19 cellular contexts compared by ENCODE assay signal in the genomic region with DNA sequence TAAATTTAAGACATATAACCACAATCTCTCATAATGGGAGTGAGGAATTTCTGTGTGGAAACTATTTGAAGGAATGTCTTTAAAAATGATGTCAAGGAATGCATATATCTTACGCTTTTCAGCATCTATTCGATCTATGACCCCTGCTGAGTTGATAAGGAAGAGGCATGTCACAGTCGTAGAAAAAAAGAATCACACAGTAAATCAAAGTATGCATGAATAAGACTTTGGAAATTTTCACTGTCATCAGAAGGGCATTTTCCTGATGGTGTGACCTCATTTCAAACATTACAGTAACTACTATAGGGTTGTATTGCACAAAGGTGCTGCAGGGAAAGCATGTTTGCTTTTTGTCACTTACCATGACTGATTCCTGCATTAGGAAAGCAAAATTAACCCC. TPM values are rescaled to one million over a fixed set of nuclear protein-coding genes. Genes with fewer than 3 reads are reported as not detected.
DNase-seq lines count a peak whose midpoint lies in the region; ATAC-seq, FAIRE-seq and TF ChIP-seq lines count a peak whose summit lies in the region.
"Had no signal": no experiment of that assay in that cellular context is flagged by ENCODE, and none has a peak within 500 bp of the region (broad histone marks: within the 10 kb centered on the region; RNA-seq: fewer than 3 reads in every experiment).

No MANE protein-coding gene starts in this region.

- ATAC-seq in HG03520 (IDR thresholded peaks at IDR 0.05; ENCODE audit: unreplicated experiment) = no peak
- ATAC-seq: activated CD8-positive, alpha-beta memory T cell treated with anti-CD3 and anti-CD28 coated beads, Interleukin-2, amount 10 ng/mL, durations not matched to agents 7 days and 5 days had no signal

- H3K27me3 ChIP-seq in ACC112 (ENCODE audit: insufficient read depth, low read length) (no peaks in the 10 kb centered on the region), astrocyte (ENCODE audit: insufficient read depth, low read length) (no peaks in the 10 kb centered on the region)
- H3K27me3 ChIP-seq: tibial nerve had no signal

- no peaks in the 10 kb centered on the region for H3K9me3 ChIP-seq in astrocyte (ENCODE audit: insufficient read depth, low read depth, low read length)
- H3K9me3 ChIP-seq: tibial nerve had no signal

- H3K4me2 ChIP-seq in astrocyte (ENCODE audit: low read length) = peak overlapping the region; percentile 66

- H3K79me2 ChIP-seq in ACC112 (ENCODE audit: control insufficient read depth, insufficient read depth, low read length, unreplicated experiment) (no peaks in the 10 kb centered on the region), astrocyte (ENCODE audit: insufficient read depth, low read length) (no peaks in the 10 kb centered on the region)
- H3K79me2 ChIP-seq: parathyroid adenoma had no signal

- H3K27me3 Mint-ChIP-seq in astrocyte (ENCODE audit: low read depth, unreplicated experiment) = no peaks in the 10 kb centered on the region
- H3K27me3 Mint-ChIP-seq: activated CD8-positive, alpha-beta memory T cell treated with anti-CD3 and anti-CD28 coated beads, Interleukin-2, amount 10 ng/mL, durations not matched to agents 7 days and 5 days; B cell had no signal

- peak overlapping the region; percentile 78 for H3K27ac ChIP-seq in ACC112 (ENCODE audit: low read depth, low read length)
- peak overlapping the region; percentile 83 for H3K27ac ChIP-seq in astrocyte (ENCODE audit: low read depth, low read length)
- H3K27ac ChIP-seq: parathyroid adenoma, tibial nerve had no signal

- 0 out of 2 replicates have a peak overlapping the region, but pooled peaks have one; percentile 5 for H3K4me3 ChIP-seq in ACC112 (ENCODE audit: low read depth, low read length)
- peak overlapping the region; percentile 15 for H3K4me3 ChIP-seq in astrocyte (ENCODE audit: insufficient read depth, low read depth, low read length)
- H3K4me3 ChIP-seq: tibial nerve had no signal

- in situ Hi-C loops in G401 (cut with HindIII; ENCODE audit: low sequenced_read_pairs) = no loop called here

- H3K9me3 Mint-ChIP-seq in astrocyte (ENCODE audit: unreplicated experiment) = no peaks in the 10 kb centered on the region

- H3K4me1 ChIP-seq in ACC112 (ENCODE audit: control insufficient read depth, insufficient read depth, low read length, unreplicated experiment) (peaks cover 24% of the 10 kb centered on the region), astrocyte (ENCODE audit: insufficient read depth, low read length) (peaks cover 16% of the 10 kb centered on the region)
- H3K4me1 ChIP-seq: parathyroid adenoma had no signal

- FAIRE-seq in astrocyte (lab: Jason Lieb, UNC) = peak; percentile 99
- FAIRE-seq in islet of Langerhans (lab: Jason Lieb, UNC) = peak; percentile 51
- FAIRE-seq: GM12891 had no signal

- peak overlapping the region; percentile 44 for H3K9ac ChIP-seq in astrocyte (ENCODE audit: low read length)
- H3K9ac ChIP-seq: parathyroid adenoma had no signal

- no peak for TF ChIP-seq CTCF in astrocyte (IDR thresholded peaks at IDR 0.05; ENCODE audit: insufficient read depth, low read depth, low read length)

- no peak overlapping the region for H3K4me3 Mint-ChIP-seq in astrocyte (ENCODE audit: unreplicated experiment)
- H3K4me3 Mint-ChIP-seq: activated CD8-positive, alpha-beta memory T cell treated with anti-CD3 and anti-CD28 coated beads, Interleukin-2, amount 10 ng/mL, durations not matched to agents 7 days and 5 days; B cell had no signal

- peaks cover 4% of the 10 kb centered on the region for H3K36me3 Mint-ChIP-seq in astrocyte (ENCODE audit: low read depth, unreplicated experiment)
- H3K36me3 Mint-ChIP-seq: activated CD8-positive, alpha-beta memory T cell treated with anti-CD3 and anti-CD28 coated beads, Interleukin-2, amount 10 ng/mL, durations not matched to agents 7 days and 5 days had no signal

- H3K27ac Mint-ChIP-seq in astrocyte (ENCODE audit: unreplicated experiment) = peak overlapping the region; percentile 79
- H3K27ac Mint-ChIP-seq: activated CD8-positive, alpha-beta memory T cell treated with anti-CD3 and anti-CD28 coated beads, Interleukin-2, amount 10 ng/mL, durations not matched to agents 7 days and 5 days; B cell had no signal

- H3K4me1 Mint-ChIP-seq in astrocyte (ENCODE audit: low read depth, unreplicated experiment) = peaks cover 20% of the 10 kb centered on the region
- H3K4me1 Mint-ChIP-seq: activated CD8-positive, alpha-beta memory T cell treated with anti-CD3 and anti-CD28 coated beads, Interleukin-2, amount 10 ng/mL, durations not matched to agents 7 days and 5 days; B cell had no signal

- DNase-seq in HS-5 (ENCODE audit: low read depth) (peak; percentile 64), astrocyte (ENCODE audit: low read depth) (peak; percentile 95), G401 (ENCODE audit: low spot score) (no peak), hypothalamus (lab: John Stamatoyannopoulos, UW) (no peak), SKM-1 treated with dmso at 0.1 percent for 144 hours (lab: John Stamatoyannopoulos, UW; ENCODE audit: unreplicated experiment) (no peak)
- DNase-seq: activated CD8-positive, alpha-beta memory T cell treated with anti-CD3 and anti-CD28 coated beads, Interleukin-2, amount 10 ng/mL, durations not matched to agents 7 days and 5 days; activated naive CD4-positive, alpha-beta T cell treated with Interleukin-2 at 50 U/mL for 16 hours; DMS53; erythroblast; KG1; SHP77 treated with DMSO at 0.1 percent for 48 hours had no signal

- no peak overlapping the region for H2AFZ ChIP-seq in ACC112 (ENCODE audit: low read length, unreplicated experiment)
- no peak overlapping the region for H2AFZ ChIP-seq in astrocyte (ENCODE audit: low read depth, low read length)
- H2AFZ ChIP-seq: parathyroid adenoma had no signal

- H3K36me3 ChIP-seq in ACC112 (ENCODE audit: insufficient read depth, low read length) (no peaks in the 10 kb centered on the region), astrocyte (ENCODE audit: insufficient read depth, low read length) (no peaks in the 10 kb centered on the region)

- no peaks in the 10 kb centered on the region for H4K20me1 ChIP-seq in astrocyte (ENCODE audit: insufficient read depth, low read length)

RNA-seq across cellular contexts. Expression of a gene that starts 41.5 kb away (rescaled TPM):
- not detected in 2 replicates for total RNA-seq in astrocyte
- not detected in 2 replicates for total RNA-seq in G401 (2014; rRNA removed; shearing (Covaris generic))
- total RNA-seq: cerebellum had no signal

Comparison
In these comparisons a context has a peak if more than half of its experiments do, and no peak if none do; other contexts are left out.
1. DNase-seq: peak in HS-5 (single experiment) and astrocyte (single experiment); none in G401 (single experiment), hypothalamus (0 of 51) and SKM-1 treated with dmso at 0.1 percent for 144 hours (single experiment).